ENCODE assay signal across 11 cellular contexts in the genomic region with DNA sequence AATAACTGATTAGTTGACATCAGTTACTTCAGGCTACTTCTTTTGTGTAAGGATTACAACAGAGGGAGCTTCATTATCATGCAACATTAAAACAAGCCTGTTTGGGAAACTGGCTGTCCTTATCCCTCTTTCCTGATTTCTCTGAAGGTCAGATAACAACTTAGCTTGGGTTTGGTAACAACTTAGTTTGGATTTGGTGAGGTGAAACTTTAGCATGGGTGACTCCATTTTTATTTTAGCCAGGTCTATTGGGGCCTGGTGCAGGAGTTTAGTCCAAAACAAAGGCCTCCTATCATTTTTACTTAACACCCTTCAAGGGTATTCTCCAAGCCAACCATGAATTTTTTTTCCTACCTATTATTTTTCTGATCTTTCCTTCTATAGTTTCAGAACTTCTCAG. TPM values are rescaled to one million over a fixed set of nuclear protein-coding genes. Genes with fewer than 3 reads are reported as not detected.
DNase-seq lines count a peak whose midpoint lies in the region; ATAC-seq and TF ChIP-seq lines count a peak whose summit lies in the region.
"Had no signal": no experiment of that assay in that cellular context is flagged by ENCODE, and none has a peak within 500 bp of the region (broad histone marks: within the 10 kb centered on the region; RNA-seq: fewer than 3 reads in every experiment).

No MANE protein-coding gene starts in this region.

- peaks cover 17% of the 10 kb centered on the region for H3K36me3 Mint-ChIP-seq in CD8-positive, alpha-beta T cell
- H3K36me3 Mint-ChIP-seq in natural killer cell = peaks cover 8% of the 10 kb centered on the region

- H3K27me3 Mint-ChIP-seq in CD8-positive, alpha-beta T cell (ENCODE audit: low read depth) = no peaks in the 10 kb centered on the region
- no peaks in the 10 kb centered on the region for H3K27me3 Mint-ChIP-seq in natural killer cell (ENCODE audit: low read depth in 2 of 2)

- no peak overlapping the region for H3K27ac ChIP-seq in CD8-positive, alpha-beta T cell (ENCODE audit: low read depth, low read length)
- H3K27ac ChIP-seq in HUES6 (ENCODE audit: low read depth, low read length) = peak overlapping the region; percentile 27; the same call in 1 of the 2 replicates

- H3K36me3 ChIP-seq in CD8-positive, alpha-beta T cell (ENCODE audit: insufficient read depth, low read length) = peaks cover 9% of the 10 kb centered on the region
- peaks cover 12% of the 10 kb centered on the region for H3K36me3 ChIP-seq in HUES6 (ENCODE audit: control insufficient read depth, insufficient read depth, low read length)
- peaks cover 13% of the 10 kb centered on the region for H3K36me3 ChIP-seq in adipocyte (ENCODE audit: control insufficient read depth, insufficient read depth, low read length, severe bottlenecking)

- H3K4me1 ChIP-seq in CD8-positive, alpha-beta T cell (ENCODE audit: insufficient read depth, low read length) = peaks cover 9% of the 10 kb centered on the region
- H3K4me1 ChIP-seq in HUES6 (ENCODE audit: control insufficient read depth, insufficient read depth, low read length) = peaks cover 8% of the 10 kb centered on the region
- peaks cover 20% of the 10 kb centered on the region for H3K4me1 ChIP-seq in adipocyte (ENCODE audit: control insufficient read depth, insufficient read depth, low read length)

- H3K9me3 ChIP-seq in CD8-positive, alpha-beta T cell (ENCODE audit: low read length) = no peaks in the 10 kb centered on the region
- H3K9me3 ChIP-seq in HUES6 (ENCODE audit: control insufficient read depth, insufficient read depth, low read depth, low read length) = no peaks in the 10 kb centered on the region
- no peaks in the 10 kb centered on the region for H3K9me3 ChIP-seq in adipocyte (ENCODE audit: control insufficient read depth, low read length)
- H3K9me3 ChIP-seq: gastrocnemius medialis, suprapubic skin had no signal

- H3K4me3 Mint-ChIP-seq in CD8-positive, alpha-beta T cell = peak overlapping the region; percentile 92
- H3K4me3 Mint-ChIP-seq in natural killer cell = peak overlapping the region; percentile 98

- no peak overlapping the region for H3K27ac Mint-ChIP-seq in CD8-positive, alpha-beta T cell
- H3K27ac Mint-ChIP-seq in natural killer cell = peak overlapping the region in 1 of 2 donors; percentile 83

- no peak overlapping the region for H3K4me3 ChIP-seq in CD8-positive, alpha-beta T cell (ENCODE audit: low read depth, low read length)
- no peak overlapping the region for H3K4me3 ChIP-seq in HUES6 (ENCODE audit: low read depth, low read length)
- peak overlapping the region; percentile 97 for H3K4me3 ChIP-seq in adipocyte (ENCODE audit: low read length)

- CTCF ChIA-PET in CD8-positive, alpha-beta T cell (lab: Charles Lee) = interaction anchor here (0.6 kb wide), 1 partner anchor 9 kb away, joined by 3 read pairs; no protein-coding TSS in a partner anchor

- no peak for TF ChIP-seq CTCF in CD8-positive, alpha-beta T cell (IDR thresholded peaks at IDR 0.05)
- no peak for TF ChIP-seq CTCF in natural killer cell (IDR thresholded peaks at IDR 0.05)

- no peak for DNase-seq in CD8-positive, alpha-beta T cell
- DNase-seq in adipocyte (ENCODE audit: low read depth) = no peak
- no peak for DNase-seq in natural killer cell
- DNase-seq in HPDE6-E6E7 (ENCODE audit: extremely low spot score) = no peak
- DNase-seq: gastrocnemius medialis, kidney, NCI-H2171 treated with DMSO at 0.1 percent for 48 hours had no signal

- intact Hi-C loops in CD8-positive, alpha-beta T cell (cut with DNase I, micrococcal nuclease) = loop anchor here (1.0 to 5.0 kb wide), 5 partner anchors 30 to 429 kb away; a partner anchor contains a TSS
- intact Hi-C loops in natural killer cell (cut with micrococcal nuclease) = loop anchor here (1.0 kb wide), 1 partner anchor 30 kb away; a partner anchor contains a TSS

- peaks cover 36% of the 10 kb centered on the region for H3K4me1 Mint-ChIP-seq in CD8-positive, alpha-beta T cell (ENCODE audit: low read depth)
- peaks cover 29 to 30% of the 10 kb centered on the region in 2 donors for H3K4me1 Mint-ChIP-seq in natural killer cell

- no peak for ATAC-seq in CD8-positive, alpha-beta T cell
- ATAC-seq in natural killer cell (no peak), HG02763 (IDR thresholded peaks at IDR 0.05; ENCODE audit: unreplicated experiment) (no peak), GM18858 (IDR thresholded peaks at IDR 0.05; ENCODE audit: unreplicated experiment) (no peak)

- POLR2A ChIA-PET in CD8-positive, alpha-beta T cell (lab: Charles Lee) = interaction anchor here (0.7 to 3.5 kb wide), 2 partner anchors 31 to 686 kb away, joined by 3 to 32 read pairs; a partner anchor contains a TSS

- H3K9me3 Mint-ChIP-seq in CD8-positive, alpha-beta T cell = no peaks in the 10 kb centered on the region
- no peaks in the 10 kb centered on the region for H3K9me3 Mint-ChIP-seq in natural killer cell

- H3K27me3 ChIP-seq in CD8-positive, alpha-beta T cell (ENCODE audit: insufficient read depth, low read length) = no peaks in the 10 kb centered on the region
- H3K27me3 ChIP-seq in HUES6 (ENCODE audit: control insufficient read depth, insufficient read depth, low read length) (no peaks in the 10 kb centered on the region), adipocyte (replicated peaks; ENCODE audit: control insufficient read depth, insufficient read depth, low read length) (no peaks in the 10 kb centered on the region)
- H3K27me3 ChIP-seq: gastrocnemius medialis, suprapubic skin had no signal

- H3K9ac ChIP-seq in HUES6 (ENCODE audit: low read length) (no peak overlapping the region), adipocyte (ENCODE audit: low read length) (no peak overlapping the region)

RNA-seq across cellular contexts. Expression of a gene that starts 1.1 kb away (rescaled TPM):
- total RNA-seq in CD8-positive, alpha-beta T cell = 10 to 100 TPM; 10.0 to 11.3 TPM
- 10 to 100 TPM; 24.1 to 28.6 (median 25.6) TPM for total RNA-seq in natural killer cell

RNA-seq across cellular contexts. Expression of a gene that starts 30.4 kb away (rescaled TPM):
- 100 to 1,000 TPM; 166 to 178 TPM for total RNA-seq in CD8-positive, alpha-beta T cell
- total RNA-seq in natural killer cell = 100 to 1,000 TPM; 180 to 185 (median 182) TPM
